Comparison of ENCODE assay signal across 16 cellular contexts in the genomic region with DNA sequence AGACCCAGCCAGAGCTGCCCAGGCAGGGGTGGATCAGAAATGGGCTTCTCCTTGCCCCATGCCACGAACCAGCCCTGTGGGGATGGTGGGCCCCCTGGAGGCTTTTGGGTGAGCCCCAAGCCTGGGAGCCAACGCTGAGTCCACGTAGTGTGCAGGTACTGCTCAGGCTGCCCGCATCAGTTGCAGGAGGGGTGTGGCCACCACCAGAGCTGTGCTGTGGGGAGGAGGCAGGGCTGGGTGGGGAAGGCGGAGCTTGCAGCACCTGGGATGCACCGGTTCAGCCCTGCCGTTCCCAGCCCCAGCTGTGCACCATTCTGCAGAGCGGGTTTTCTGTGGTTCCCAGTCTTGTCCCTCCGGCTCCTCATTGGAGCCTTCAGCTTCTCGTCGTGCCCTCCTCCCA. TPM values are rescaled to one million over a fixed set of nuclear protein-coding genes. Genes with fewer than 3 reads are reported as not detected.
DNase-seq lines count a peak whose midpoint lies in the region; ATAC-seq and TF ChIP-seq lines count a peak whose summit lies in the region.
"Had no signal": no experiment of that assay in that cellular context is flagged by ENCODE, and none has a peak within 500 bp of the region (broad histone marks: within the 10 kb centered on the region; RNA-seq: fewer than 3 reads in every experiment).

No MANE protein-coding gene starts in this region.

- ATAC-seq in stimulated activated naive CD8-positive, alpha-beta T cell treated with anti-CD3 and anti-CD28 coated beads, Interleukin-15, amount 100 ng/mL, for 72 hours = peak; percentile 12
- no peak for ATAC-seq in stimulated activated naive CD8-positive, alpha-beta T cell treated with anti-CD3 and anti-CD28 coated beads, Interleukin-15, Interleukin-2, amounts not matched to agents 100 U/mL and 50 U/mL, for 24 hours
- ATAC-seq in foreskin keratinocyte = peak; percentile 94

- H3K27me3 ChIP-seq in foreskin keratinocyte = no peaks in the 10 kb centered on the region
- H3K27me3 ChIP-seq: neutrophil, SJSA1, spleen had no signal

- H3K27ac Mint-ChIP-seq in stimulated activated naive CD8-positive, alpha-beta T cell treated with anti-CD3 and anti-CD28 coated beads, Interleukin-15, amount 100 ng/mL, for 72 hours = no peak overlapping the region

- H3K4me3 Mint-ChIP-seq in stimulated activated naive CD8-positive, alpha-beta T cell treated with anti-CD3 and anti-CD28 coated beads, Interleukin-15, amount 100 ng/mL, for 72 hours = no peak overlapping the region

- in situ Hi-C loops in ACHN (cut with HindIII; ENCODE audit: low pct_ligation_motif_present, low pct_unique_long_range_greater_than_20kb, low sequenced_read_pairs) = no loop called here

- no peaks in the 10 kb centered on the region for H3K4me1 Mint-ChIP-seq in stimulated activated naive CD8-positive, alpha-beta T cell treated with anti-CD3 and anti-CD28 coated beads, Interleukin-15, amount 100 ng/mL, for 72 hours

- H3K4me1 ChIP-seq in foreskin keratinocyte = no peaks in the 10 kb centered on the region
- H3K4me1 ChIP-seq: SJSA1, spleen had no signal

- no peak for TF ChIP-seq CTCF in foreskin keratinocyte (conservative IDR thresholded peaks at IDR 0.05)

- no peaks in the 10 kb centered on the region for H3K27me3 Mint-ChIP-seq in stimulated activated naive CD8-positive, alpha-beta T cell treated with anti-CD3 and anti-CD28 coated beads, Interleukin-15, amount 100 ng/mL, for 72 hours

- H3K27ac ChIP-seq in foreskin keratinocyte = no peak overlapping the region
- H3K27ac ChIP-seq: left ventricle myocardium inferior, neutrophil, SJSA1, spleen had no signal

- DNase-seq in stimulated activated naive CD8-positive, alpha-beta T cell treated with anti-CD3 and anti-CD28 coated beads, Interleukin-15, amount 100 ng/mL, for 72 hours = no peak
- no peak for DNase-seq in stimulated activated naive CD8-positive, alpha-beta T cell treated with anti-CD3 and anti-CD28 coated beads, Interleukin-15, Interleukin-2, amounts not matched to agents 100 U/mL and 50 U/mL, for 24 hours
- DNase-seq in NCI-H526 treated with DMSO at 0.1 percent for 48 hours (lab: John Stamatoyannopoulos, UW) = peak; percentile 31
- peak; percentile 32 to 62 for DNase-seq in foreskin keratinocyte
- no peak for DNase-seq in activated gamma-delta T cell (lab: John Stamatoyannopoulos, UW)
- no peak for DNase-seq in NK-92 (lab: John Stamatoyannopoulos, UW; ENCODE audit: unreplicated experiment)
- no peak for DNase-seq in ACHN
- no peak for DNase-seq in middle frontal gyrus (ENCODE audit: extremely low spot score, low spot score)
- DNase-seq: activated CD4-positive, alpha-beta T cell treated with anti-CD3 and anti-CD28 coated beads for 4 hours; left ventricle myocardium inferior; NCI-H2029; spleen had no signal

- H3K9me3 Mint-ChIP-seq in stimulated activated naive CD8-positive, alpha-beta T cell treated with anti-CD3 and anti-CD28 coated beads, Interleukin-15, amount 100 ng/mL, for 72 hours = no peaks in the 10 kb centered on the region

RNA-seq across cellular contexts. Expression of gene IL31, which starts 36.3 kb away (rescaled TPM):
- total RNA-seq in foreskin keratinocyte = not detected in 2 replicates
- polyA plus RNA-seq in foreskin keratinocyte = not detected in 2 replicates
- total RNA-seq: fibroblast of villous mesenchyme, left ventricle myocardium inferior, SJSA1, spleen had no signal
- polyA plus RNA-seq: BJ, spleen had no signal

RNA-seq across cellular contexts. Expression of gene LRRC43, which starts 45.2 kb away (rescaled TPM):
- total RNA-seq in foreskin keratinocyte = 0.28 and 0.61 TPM in 2 replicates
- polyA plus RNA-seq in foreskin keratinocyte = 0.26 and 0.28 TPM in 2 replicates
- total RNA-seq: SJSA1 had no signal

RNA-seq across cellular contexts. Expression of gene MLXIP, which starts 59.1 kb away (rescaled TPM):
- 19.2 and 24.2 TPM in 2 replicates for total RNA-seq in foreskin keratinocyte
- polyA plus RNA-seq in foreskin keratinocyte = 12.5 and 13.5 TPM in 2 replicates

Comparison
In these comparisons a context has a peak if more than half of its experiments do, and no peak if none do; other contexts are left out.
1. DNase-seq: peak in NCI-H526 treated with DMSO at 0.1 percent for 48 hours (single experiment) and foreskin keratinocyte (2 of 2); none in stimulated activated naive CD8-positive, alpha-beta T cell treated with anti-CD3 and anti-CD28 coated beads, Interleukin-15, amount 100 ng/mL, for 72 hours (0 of 2), stimulated activated naive CD8-positive, alpha-beta T cell treated with anti-CD3 and anti-CD28 coated beads, Interleukin-15, Interleukin-2, amounts not matched to agents 100 U/mL and 50 U/mL, for 24 hours (single experiment), activated gamma-delta T cell (single experiment), NK-92 (single experiment), ACHN (single experiment) and middle frontal gyrus (single experiment).